Comparison of ENCODE assay signal across 9 cellular contexts in genomic region chr1:207964195-207964966, GRCh38. TPM values are rescaled to one million over a fixed set of nuclear protein-coding genes. Genes with fewer than 3 reads are reported as not detected.
DNase-seq lines count a peak whose midpoint lies in the region; ATAC-seq and TF ChIP-seq lines count a peak whose summit lies in the region.
"Had no signal": no experiment of that assay in that cellular context is flagged by ENCODE, and none has a peak within 500 bp of the region (broad histone marks: within the 10 kb centered on the region; RNA-seq: fewer than 3 reads in every experiment).

No MANE protein-coding gene starts in this region.

- DNase-seq in T-helper 1 cell (no peak), lung (ENCODE audit: low spot score) (no peak), transverse colon (no peak), NCI-H2107 treated with DMSO at 0.1 percent for 48 hours (lab: John Stamatoyannopoulos, UW; ENCODE audit: unreplicated experiment) (no peak), NCI-H510A treated with DMSO at 0.1 percent for 48 hours (lab: John Stamatoyannopoulos, UW) (no peak)
- DNase-seq in central memory CD8-positive, alpha-beta T cell (ENCODE audit: low spot score in 2 of 2), result no peak

- H3K4me3 ChIP-seq in lung (no peak overlapping the region), transverse colon (peak overlapping the region in 3 of 4 donors; percentile 5 to 77 (median 50))

- no peak for ATAC-seq in central memory CD8-positive, alpha-beta T cell (replicated peaks; ENCODE audit: extremely low read depth, poor library complexity, severe bottlenecking)
- no peak for ATAC-seq in lung (ENCODE audit: insufficient read depth, low FRiP score)
- no peak for ATAC-seq in GM21737 (IDR thresholded peaks at IDR 0.05; ENCODE audit: unreplicated experiment)

- H3K9me3 ChIP-seq in lung (ENCODE audit: control insufficient read depth in 2 of 2, insufficient read depth in 1 of 2, low read length in 1 of 2) (no peaks in the 10 kb centered on the region), transverse colon (no peaks in the 10 kb centered on the region)

- H3K27me3 ChIP-seq in lung (ENCODE audit: control insufficient read depth, insufficient read depth) (no peaks in the 10 kb centered on the region), transverse colon (peaks cover 9% of the 10 kb centered on the region)

- no peak for TF ChIP-seq POLR2A in transverse colon (IDR thresholded peaks at IDR 0.05)

- TF ChIP-seq EP300 in transverse colon (IDR thresholded peaks at IDR 0.05; ENCODE audit: low read depth), result no peak

- peaks cover 12% of the 10 kb centered on the region for H3K4me1 Mint-ChIP-seq in T-helper 1 cell treated with Interleukin-12 subunit alpha and Interleukin-12 subunit beta and Interleukin-4 antibody, amounts not matched to agents 30 μg/mL and 1 μg/mL, for 36 hours (ENCODE audit: low read depth)
- H3K4me1 Mint-ChIP-seq in central memory CD8-positive, alpha-beta T cell, result peaks cover 17% of the 10 kb centered on the region

- TF ChIP-seq CTCF in lung (IDR thresholded peaks at IDR 0.05; ENCODE audit: control extremely low read depth, extremely low read depth) (no peak), transverse colon (IDR thresholded peaks at IDR 0.05) (no peak)

- H3K36me3 ChIP-seq in lung (ENCODE audit: control insufficient read depth in 2 of 2, insufficient read depth in 2 of 2, low read length in 2 of 2) (no peaks in the 10 kb centered on the region), transverse colon (no peaks in the 10 kb centered on the region)

- intact Hi-C loops in transverse colon (cut with DNase I; ENCODE audit: low total_unique reads), result loop anchor here (5.0 kb wide), 2 partner anchors 77 to 137 kb away; no protein-coding TSS in a partner anchor

- H3K4me3 Mint-ChIP-seq in T-helper 1 cell treated with Interleukin-12 subunit alpha and Interleukin-12 subunit beta and Interleukin-4 antibody, amounts not matched to agents 30 μg/mL and 1 μg/mL, for 36 hours, result peak overlapping the region; percentile 64
- H3K4me3 Mint-ChIP-seq in central memory CD8-positive, alpha-beta T cell, result peak overlapping the region; percentile 51

- H3K27me3 Mint-ChIP-seq in T-helper 1 cell treated with Interleukin-12 subunit alpha and Interleukin-12 subunit beta and Interleukin-4 antibody, amounts not matched to agents 30 μg/mL and 1 μg/mL, for 36 hours (ENCODE audit: low read depth), result peaks cover 60% of the 10 kb centered on the region
- H3K27me3 Mint-ChIP-seq in central memory CD8-positive, alpha-beta T cell, result peaks cover 15% of the 10 kb centered on the region

- peaks cover 4 to 12% of the 10 kb centered on the region in 2 donors for H3K4me1 ChIP-seq in lung (ENCODE audit: control insufficient read depth in 2 of 2, insufficient read depth in 2 of 2, low read length in 2 of 2)
- peaks cover 8 to 24% (median 21%) of the 10 kb centered on the region in 4 donors for H3K4me1 ChIP-seq in transverse colon

- no peaks in the 10 kb centered on the region for H3K9me3 Mint-ChIP-seq in T-helper 1 cell treated with Interleukin-12 subunit alpha and Interleukin-12 subunit beta and Interleukin-4 antibody, amounts not matched to agents 30 μg/mL and 1 μg/mL, for 36 hours
- H3K9me3 Mint-ChIP-seq in central memory CD8-positive, alpha-beta T cell, result no peaks in the 10 kb centered on the region

- no peaks in the 10 kb centered on the region for H3K36me3 Mint-ChIP-seq in T-helper 1 cell treated with Interleukin-12 subunit alpha and Interleukin-12 subunit beta and Interleukin-4 antibody, amounts not matched to agents 30 μg/mL and 1 μg/mL, for 36 hours (ENCODE audit: low read depth)
- no peaks in the 10 kb centered on the region for H3K36me3 Mint-ChIP-seq in central memory CD8-positive, alpha-beta T cell (ENCODE audit: insufficient read depth)

- in situ Hi-C loops in transverse colon (cut with MboI; ENCODE audit: low pct_ligation_motif_present in 1 of 4, low pct_unique_long_range_greater_than_20kb in 1 of 4, low sequenced_read_pairs in 3 of 4), result loop anchor here (5.0 to 10.0 kb wide), 3 partner anchors 80 to 140 kb away; no protein-coding TSS in a partner anchor

- WGBS in lung, 2 donors, result 56 to 73% methylated on average over 25 of the region's 25 CpGs
- WGBS in transverse colon (ENCODE audit: low coverage in 1 of 2), 2 donors, result 72 to 74% methylated on average over 9 to 25 of the region's 25 CpGs

- peak overlapping the region; percentile 58 to 81 for H3K27ac ChIP-seq in lung (ENCODE audit: low read depth in 1 of 2, low read length in 1 of 2)
- H3K27ac ChIP-seq in transverse colon, result peak overlapping the region; percentile 94 to 97 (median 96)

- peak overlapping the region; percentile 34 for H3K27ac Mint-ChIP-seq in T-helper 1 cell treated with Interleukin-12 subunit alpha and Interleukin-12 subunit beta and Interleukin-4 antibody, amounts not matched to agents 30 μg/mL and 1 μg/mL, for 36 hours
- H3K27ac Mint-ChIP-seq in central memory CD8-positive, alpha-beta T cell (ENCODE audit: low read depth), result no peak overlapping the region

RNA-seq across cellular contexts. Expression of gene CD34, which starts 53.5 kb away (rescaled TPM):
- total RNA-seq in lung (10 to 100 TPM; 44.8 to 81.9 TPM), transverse colon (10 to 100 TPM in 2 of 4 donors, 1 to 10 TPM in 2; 7.5 to 85.2 (median 9.7) TPM)
- 10 to 100 TPM; 23.6 to 29.3 TPM for polyA plus RNA-seq in lung
- total RNA-seq: H7 had no signal
